ENCODE assay signal across 1 cellular context in genomic region chr7:2354173-2355078, GRCh38.
TF ChIP-seq lines count a peak whose summit lies in the region.

TSS of gene EIF3B (plus strand) at chr7:2354827. CDS start at chr7:2354922, 95 bp downstream.

TF ChIP-seq in HepG2, 621 proteins besides CTCF, POLR2A, EP300 and RAD21 (continued from another document and continues in another):
- 0 out of 2 replicates have a peak, but pooled peaks have one; percentile 1 for TF ChIP-seq BCL3 (CRISPR knock-in tag; IDR thresholded peaks at IDR 0.05)
- TF ChIP-seq ZNF569 (CRISPR knock-in tag; IDR thresholded peaks at IDR 0.05; ENCODE audit: borderline replicate concordance), result peak; percentile 84; the same call in 1 of the 2 replicates
- no peak for TF ChIP-seq ZNF253 (CRISPR knock-in tag; IDR thresholded peaks at IDR 0.05; ENCODE audit: borderline replicate concordance)
- TF ChIP-seq PRDM10 (CRISPR knock-in tag; IDR thresholded peaks at IDR 0.05; ENCODE audit: low read depth), result peak; percentile 99
- no peak; the same call in 1 of the 2 replicates for TF ChIP-seq ZBTB25 (CRISPR knock-in tag; IDR thresholded peaks at IDR 0.05)
- TF ChIP-seq TRIM24 (CRISPR knock-in tag; IDR thresholded peaks at IDR 0.05), result no peak
- TF ChIP-seq FUBP1 (CRISPR knock-in tag; IDR thresholded peaks at IDR 0.05; ENCODE audit: borderline replicate concordance), result no peak
- no peak for TF ChIP-seq CBX1 (IDR thresholded peaks at IDR 0.05; ENCODE audit: low read depth)
- TF ChIP-seq FOXC1 (CRISPR knock-in tag; IDR thresholded peaks at IDR 0.05; ENCODE audit: borderline replicate concordance), result peak; percentile 39; the same call in 1 of the 2 replicates
- peak; percentile 95 for TF ChIP-seq ZFY (CRISPR knock-in tag; IDR thresholded peaks at IDR 0.05)
- no peak for TF ChIP-seq KLF9 (CRISPR knock-in tag; IDR thresholded peaks at IDR 0.05; ENCODE audit: low read depth)
- TF ChIP-seq ZHX2 (IDR thresholded peaks at IDR 0.05; ENCODE audit: low read depth), result peak; percentile 94
- TF ChIP-seq ZHX2 (CRISPR knock-in tag; IDR thresholded peaks at IDR 0.05; ENCODE audit: borderline replicate concordance), result no peak; the same call in 1 of the 2 replicates
- no peak for TF ChIP-seq ZNF354B (CRISPR knock-in tag; IDR thresholded peaks at IDR 0.05)
- TF ChIP-seq ZBTB10 (CRISPR knock-in tag; IDR thresholded peaks at IDR 0.05; ENCODE audit: borderline replicate concordance), result peak; percentile 17; the same call in 1 of the 2 replicates
- peak; percentile 64; the same call in 1 of the 2 replicates for TF ChIP-seq NCOA1 (CRISPR knock-in tag; IDR thresholded peaks at IDR 0.05)
- TF ChIP-seq ZNF280D (CRISPR knock-in tag; IDR thresholded peaks at IDR 0.05), result no peak; the same call in 1 of the 2 replicates
- TF ChIP-seq ZNF276 (CRISPR knock-in tag; IDR thresholded peaks at IDR 0.05; ENCODE audit: low read depth), result no peak
- no peak; the same call in 1 of the 2 replicates for TF ChIP-seq ZNF737 (CRISPR knock-in tag; IDR thresholded peaks at IDR 0.05; ENCODE audit: borderline replicate concordance)
- peak; percentile 27; the same call in 1 of the 2 replicates for TF ChIP-seq FOXA3 (CRISPR knock-in tag; IDR thresholded peaks at IDR 0.05)
- TF ChIP-seq SIN3B (IDR thresholded peaks at IDR 0.05; ENCODE audit: low read length), result peak; percentile 5; the same call in 1 of the 2 replicates
- no peak for TF ChIP-seq CERS6 (CRISPR knock-in tag; IDR thresholded peaks at IDR 0.05)
- peak; percentile 89 for TF ChIP-seq SAP130 (CRISPR knock-in tag; IDR thresholded peaks at IDR 0.05; ENCODE audit: low read depth)
- TF ChIP-seq HOXD1 (CRISPR knock-in tag; IDR thresholded peaks at IDR 0.05), result no peak
- no peak for TF ChIP-seq MAFF (IDR thresholded peaks at IDR 0.05; ENCODE audit: low read depth, low read length)
- no peak; the same call in 1 of the 2 replicates for TF ChIP-seq ZNF230 (CRISPR knock-in tag; IDR thresholded peaks at IDR 0.05)
- no peak for TF ChIP-seq ZNF33A (CRISPR knock-in tag; IDR thresholded peaks at IDR 0.05; ENCODE audit: borderline replicate concordance)
- 0 out of 2 replicates have a peak, but pooled peaks have one; percentile 52 for TF ChIP-seq ZFP62 (CRISPR knock-in tag; IDR thresholded peaks at IDR 0.05)
- peak; percentile 69; the same call in 1 of the 2 replicates for TF ChIP-seq ZNF34 (CRISPR knock-in tag; IDR thresholded peaks at IDR 0.05; ENCODE audit: borderline replicate concordance)
